Comparison of ENCODE assay signal across 8 cellular contexts in genomic region chr9:106420511-106420944, GRCh38.
A peak's percentile ranks its signal among the peaks of the same experiment; 100 is the strongest.
DNase-seq lines count a peak whose midpoint lies in the region; ATAC-seq and TF ChIP-seq lines count a peak whose summit lies in the region.

No MANE protein-coding gene starts in this region.

- 53 to 63% methylated on average over 4 of the region's 4 CpGs for WGBS in tibial nerve, 2 donors

- H3K27ac ChIP-seq in upper lobe of right lung (no peak overlapping the region), coronary artery (no peak overlapping the region), tibial nerve (no peak overlapping the region)

- H3K4me1 ChIP-seq in upper lobe of right lung = no peaks in the 10 kb centered on the region
- H3K4me1 ChIP-seq in tibial nerve = no peaks in the 10 kb centered on the region

- TF ChIP-seq POLR2A in tibial nerve (IDR thresholded peaks at IDR 0.05) = no peak

- DNase-seq in GM10248 (ENCODE audit: extremely low spot score) (peak; percentile 12), fibroblast of villous mesenchyme (ENCODE audit: low read depth) (peak; percentile 1), upper lobe of right lung (no peak), DMS79 (lab: John Stamatoyannopoulos, UW) (no peak), coronary artery (ENCODE audit: low spot score) (no peak), tibial nerve (ENCODE audit: low spot score in 2 of 2) (no peak)

- H3K36me3 ChIP-seq in upper lobe of right lung (no peaks in the 10 kb centered on the region), tibial nerve (no peaks in the 10 kb centered on the region)

- ATAC-seq in GM21515 (IDR thresholded peaks at IDR 0.05; ENCODE audit: unreplicated experiment) = peak; percentile 57
- peak; percentile 70 for ATAC-seq in HG03565 (IDR thresholded peaks at IDR 0.05; ENCODE audit: unreplicated experiment)
- ATAC-seq in upper lobe of right lung = no peak

- intact Hi-C loops in upper lobe of right lung (cut with DNase I) = no loop called here

- H3K4me3 ChIP-seq in fibroblast of villous mesenchyme (ENCODE audit: low read depth, low read length) (no peak overlapping the region), upper lobe of right lung (no peak overlapping the region), coronary artery (no peak overlapping the region), tibial nerve (no peak overlapping the region)

- CTCF ChIA-PET in GM10248 (lab: Yijun Ruan, JAX) = interaction anchor here (1.3 kb wide), 1 partner anchor 539 kb away, joined by 4 read pairs; no protein-coding TSS in a partner anchor

- POLR2A ChIA-PET in GM10248 (lab: Yijun Ruan, JAX) = no interaction called here

- no peak for TF ChIP-seq CTCF in GM10248 (IDR thresholded peaks at IDR 0.05; ENCODE audit: control extremely low read depth, extremely low read depth, low read depth, missing control alignments)
- no peak for TF ChIP-seq CTCF in fibroblast of villous mesenchyme (IDR thresholded peaks at IDR 0.05; ENCODE audit: insufficient read depth, low read depth, low read length)
- no peak for TF ChIP-seq CTCF in upper lobe of right lung (IDR thresholded peaks at IDR 0.05)
- TF ChIP-seq CTCF in coronary artery (IDR thresholded peaks at IDR 0.05) = no peak
- TF ChIP-seq CTCF in tibial nerve (IDR thresholded peaks at IDR 0.05) = no peak

- no peak for TF ChIP-seq EP300 in tibial nerve (IDR thresholded peaks at IDR 0.05)

- no peaks in the 10 kb centered on the region for H3K9me3 ChIP-seq in upper lobe of right lung
- no peaks in the 10 kb centered on the region for H3K9me3 ChIP-seq in tibial nerve

- H3K27me3 ChIP-seq in upper lobe of right lung (no peaks in the 10 kb centered on the region), tibial nerve (no peaks in the 10 kb centered on the region)

Comparison
In these comparisons a context has a peak if more than half of its experiments do, and no peak if none do; other contexts are left out.
1. DNase-seq: peak in GM10248 (single experiment) and fibroblast of villous mesenchyme (single experiment); none in upper lobe of right lung (single experiment), DMS79 (single experiment), coronary artery (single experiment) and tibial nerve (0 of 2).